ENCODE assay signal across 8 cellular contexts in genomic region chr1:38804062-38804886, GRCh38. TPM values are rescaled to one million over a fixed set of nuclear protein-coding genes. Genes with fewer than 3 reads are reported as not detected.
DNase-seq lines count a peak whose midpoint lies in the region; ATAC-seq, FAIRE-seq and TF ChIP-seq lines count a peak whose summit lies in the region.

No MANE protein-coding gene starts in this region.

- no peak for FAIRE-seq in HepG2 (lab: Jason Lieb, UNC)

- peaks cover 58% of the 10 kb centered on the region for H3K27me3 Mint-ChIP-seq in activated B cell treated with CpG ODN at 0.5 μM for 24 hours

- intact Hi-C loops in HepG2 (cut with micrococcal nuclease; ENCODE audit: unreplicated experiment) (no loop called here), right lobe of liver (cut with DNase I) (no loop called here), activated B cell treated with CpG ODN at 0.5 μM for 24 hours (cut with micrococcal nuclease) (no loop called here), upper lobe of right lung (cut with DNase I) (no loop called here)

- H3K36me3 ChIP-seq in HepG2 (replicated peaks in 1 of 2; ENCODE audit: control insufficient read depth in 1 of 2, insufficient read depth in 2 of 2, low read length in 2 of 2), result no peaks in the 10 kb centered on the region
- H3K36me3 ChIP-seq in right lobe of liver, result no peaks in the 10 kb centered on the region
- H3K36me3 ChIP-seq in upper lobe of right lung, result no peaks in the 10 kb centered on the region

- TF ChIP-seq EP300 in HepG2 (IDR thresholded peaks at IDR 0.05; ENCODE audit: low read depth in 2 of 2, low read length in 2 of 2) (no peak), HepG2 (CRISPR knock-in tag; IDR thresholded peaks at IDR 0.05; ENCODE audit: borderline replicate concordance) (no peak)

- H3K27ac Mint-ChIP-seq in activated B cell treated with CpG ODN at 0.5 μM for 24 hours, result no peak overlapping the region

- peaks cover 7% of the 10 kb centered on the region; the same call in 1 of the 2 replicates for H3K4me1 ChIP-seq in HepG2 (ENCODE audit: insufficient read depth, low read length)
- no peaks in the 10 kb centered on the region for H3K4me1 ChIP-seq in right lobe of liver
- H3K4me1 ChIP-seq in upper lobe of right lung, result peaks cover 3% of the 10 kb centered on the region

- TF ChIP-seq POLR2A in HepG2 (IDR thresholded peaks at IDR 0.05; ENCODE audit: insufficient read depth in 1 of 2, low read depth in 2 of 2, low read length in 2 of 2) (no peak), right lobe of liver (IDR thresholded peaks at IDR 0.05) (no peak)

- H3K9ac ChIP-seq in HepG2 (ENCODE audit: insufficient read depth, low read depth, low read length), result no peak overlapping the region

- H4K20me1 ChIP-seq in HepG2 (ENCODE audit: insufficient read depth, low read length), result no peaks in the 10 kb centered on the region

- no peaks in the 10 kb centered on the region for H3K79me2 ChIP-seq in HepG2 (ENCODE audit: insufficient read depth, low read length)

- TF ChIP-seq RAD21 in HepG2 (CRISPR knock-in tag; IDR thresholded peaks at IDR 0.05), result no peak

- peak overlapping the region; percentile 59 for H3K4me3 Mint-ChIP-seq in activated B cell treated with CpG ODN at 0.5 μM for 24 hours

- DNase-seq in HepG2 (ENCODE audit: low spot score) (no peak), right lobe of liver (no peak), activated B cell treated with CpG ODN at 0.5 μM for 24 hours (no peak), upper lobe of right lung (no peak), C1 segment of cervical spinal cord (lab: John Stamatoyannopoulos, UW) (no peak)

- peak; percentile 72 for ATAC-seq in HepG2
- no peak for ATAC-seq in right lobe of liver
- no peak for ATAC-seq in activated B cell treated with CpG ODN at 0.5 μM for 24 hours (ENCODE audit: low read depth)
- no peak for ATAC-seq in upper lobe of right lung
- no peak for ATAC-seq in HG03139 (IDR thresholded peaks at IDR 0.05; ENCODE audit: unreplicated experiment)
- ATAC-seq in GM19395 (IDR thresholded peaks at IDR 0.05; ENCODE audit: unreplicated experiment), result no peak

- CTCF ChIA-PET in HepG2 (lab: Yijun Ruan, JAX; ENCODE audit: low intra/inter-chr PET ratio, low total read pairs) (no interaction called here), activated B cell treated with CpG ODN at 0.5 μM for 24 hours (lab: Charles Lee) (no interaction called here)

- no peaks in the 10 kb centered on the region for H3K9me3 ChIP-seq in HepG2 (ENCODE audit: low read length)
- no peaks in the 10 kb centered on the region for H3K9me3 ChIP-seq in right lobe of liver
- no peaks in the 10 kb centered on the region for H3K9me3 ChIP-seq in iPS-18c (ENCODE audit: control insufficient read depth, insufficient read depth, low read length)
- H3K9me3 ChIP-seq in upper lobe of right lung, result no peaks in the 10 kb centered on the region

- in situ Hi-C loops in HepG2 (cut with HindIII; ENCODE audit: extremely low pct_ligation_motif_present, low pct_unique_long_range_greater_than_20kb), result no loop called here

- TF ChIP-seq CTCF in HepG2 (CRISPR knock-in tag; IDR thresholded peaks at IDR 0.05) (no peak), right lobe of liver (IDR thresholded peaks at IDR 0.05) (no peak), activated B cell treated with CpG ODN at 0.5 μM for 24 hours (IDR thresholded peaks at IDR 0.05) (no peak), upper lobe of right lung (IDR thresholded peaks at IDR 0.05) (no peak)

- no peaks in the 10 kb centered on the region for H3K36me3 Mint-ChIP-seq in activated B cell treated with CpG ODN at 0.5 μM for 24 hours (ENCODE audit: low read depth)

- no peak overlapping the region for H2AFZ ChIP-seq in HepG2 (ENCODE audit: low read length)

- H3K4me2 ChIP-seq in HepG2 (ENCODE audit: low read depth, low read length), result peak overlapping the region; percentile 63

- H3K27me3 ChIP-seq in HepG2 (ENCODE audit: control insufficient read depth in 1 of 2, insufficient read depth in 2 of 2, low read length in 2 of 2) (peaks cover 6 to 47% of the 10 kb centered on the region in 2 experiments), right lobe of liver (peaks cover 0 to 9% of the 10 kb centered on the region in 2 donors), upper lobe of right lung (peaks cover 43% of the 10 kb centered on the region)

- no TSS peak for BruUV-seq in HepG2 (replicated peaks; lab: Mats Ljungman, UMichigan)

- no peaks in the 10 kb centered on the region for H3K9me3 Mint-ChIP-seq in activated B cell treated with CpG ODN at 0.5 μM for 24 hours

- peaks cover 5% of the 10 kb centered on the region for H3K4me1 Mint-ChIP-seq in activated B cell treated with CpG ODN at 0.5 μM for 24 hours

- peak overlapping the region in 2 of 3 experiments; percentile 16 to 33; a peak in 1 of 6 replicates for H3K4me3 ChIP-seq in HepG2 (replicated peaks in 1 of 3; ENCODE audit: insufficient read depth in 1 of 3, low read depth in 2 of 3, low read length in 3 of 3)
- H3K4me3 ChIP-seq in right lobe of liver, result peak overlapping the region in 1 of 3 donors; percentile 27
- H3K4me3 ChIP-seq in iPS-18c (ENCODE audit: insufficient read depth, low read depth, low read length), result peak overlapping the region; percentile 6; the same call in 1 of the 2 replicates
- H3K4me3 ChIP-seq in upper lobe of right lung, result peak overlapping the region; percentile 25

- POLR2A ChIA-PET in HepG2 (lab: Yijun Ruan, JAX) (no interaction called here), activated B cell treated with CpG ODN at 0.5 μM for 24 hours (lab: Charles Lee) (interaction anchor here (0.6 kb wide), 1 partner anchor 52 kb away, joined by 7 read pairs; no protein-coding TSS in a partner anchor)

- 21% methylated on average over 17 of the region's 81 CpGs for WGBS in HepG2 (ENCODE audit: low lambda C conversion rate)
- WGBS in right lobe of liver (ENCODE audit: insufficient coverage, low coverage, low lambda C conversion rate, missing lambda C conversion rate), result 7% methylated on average over 41 of the region's 81 CpGs

- H3K27ac ChIP-seq in HepG2 (ENCODE audit: extremely low read length, insufficient read depth, low read length) (no peak overlapping the region), right lobe of liver (no peak overlapping the region), upper lobe of right lung (no peak overlapping the region)

TF ChIP-seq in HepG2, 621 proteins besides CTCF, POLR2A, EP300 and RAD21 (continues in another document):
- no peak for TF ChIP-seq RFX5 (IDR thresholded peaks at IDR 0.05; ENCODE audit: low read depth, low read length)
- no peak for TF ChIP-seq MEIS1 (CRISPR knock-in tag; IDR thresholded peaks at IDR 0.05; ENCODE audit: borderline replicate concordance)
- TF ChIP-seq ZNF800 (CRISPR knock-in tag; IDR thresholded peaks at IDR 0.05), result peak; percentile 63; the same call in 1 of the 2 replicates

RNA-seq across cellular contexts. Expression of gene RRAGC, which starts 55.3 kb away (rescaled TPM):
- total RNA-seq in HepG2 (2016; rRNA removed; fragmentation: Illumina TruSeq; extraction: Trizol) (7.6 and 15.4 TPM in 2 replicates), right lobe of liver (10 to 100 TPM in 2 of 6 experiments, 1 to 10 TPM in 4; 7.6 to 16.5 (median 8.6) TPM), activated B cell treated with CpG ODN at 0.5 μM for 24 hours (33.7 and 35.9 TPM in 2 replicates), upper lobe of right lung (32.7 TPM)
- 1.3 and 1.9 TPM in 2 replicates for total RNA-seq in HepG2 (2016; cell fraction: cytosol; rRNA removed; fragmentation: Illumina TruSeq; extraction: Trizol; ENCODE audit: low read depth)
- 7.2 and 15.3 TPM in 2 replicates for total RNA-seq in HepG2 (2016; cell fraction: insoluble cytoplasmic fraction; rRNA removed; fragmentation: Illumina TruSeq; extraction: Trizol)
- 9.7 and 10.7 TPM in 2 replicates for total RNA-seq in HepG2 (2016; cell fraction: membrane; rRNA removed; fragmentation: Illumina TruSeq; extraction: Trizol)
- total RNA-seq in HepG2 (2016; cell fraction: nucleus; rRNA removed; fragmentation: Illumina TruSeq; extraction: Trizol), result 9.1 and 9.3 TPM in 2 replicates
- polyA plus RNA-seq in HepG2 (2011; rRNA removed), result 6.4 and 8.0 TPM in 2 replicates
- polyA plus RNA-seq in HepG2 (2011; cell fraction: cytosol; rRNA removed), result 3.0 and 5.7 TPM in 2 replicates
- polyA plus RNA-seq in HepG2 (2011; cell fraction: nucleus; rRNA removed), result 1.9 and 3.1 TPM in 2 replicates
- 9.8 TPM in 2 replicates for polyA plus RNA-seq in HepG2 (2012)
- 2.5 and 2.7 TPM in 2 replicates for polyA plus RNA-seq in HepG2 (2016; cell fraction: cytosol; fragmentation: Illumina TruSeq; extraction: Trizol; ENCODE audit: low read depth)
- 19.5 and 20.8 TPM in 2 replicates for polyA plus RNA-seq in HepG2 (2016; cell fraction: insoluble cytoplasmic fraction; fragmentation: Illumina TruSeq; extraction: Trizol; ENCODE audit: low read depth)
- 8.9 and 9.1 TPM in 2 replicates for polyA plus RNA-seq in HepG2 (2016; cell fraction: membrane; fragmentation: Illumina TruSeq; extraction: Trizol; ENCODE audit: low read depth)
- polyA plus RNA-seq in HepG2 (2016; cell fraction: nucleus; fragmentation: Illumina TruSeq; extraction: Trizol; ENCODE audit: insufficient read depth, low read depth), result 14.3 and 14.5 TPM in 2 replicates
- polyA minus RNA-seq in HepG2 (2011; rRNA and poly(A)+ RNA removed; ENCODE audit: low replicate concordance), result 2.3 and 4.8 TPM in 2 replicates
- 3.9 and 4.6 TPM in 2 replicates for polyA minus RNA-seq in HepG2 (2011; cell fraction: cytosol; rRNA and poly(A)+ RNA removed)
- 6.1 and 7.0 TPM in 2 replicates for polyA minus RNA-seq in HepG2 (2011; cell fraction: nucleus; rRNA and poly(A)+ RNA removed)
